Comparison of ENCODE assay signal across 8 cellular contexts in genomic region chr11:720642-721346, GRCh38. TPM values are rescaled to one million over a fixed set of nuclear protein-coding genes. Genes with fewer than 3 reads are reported as not detected.
DNase-seq lines count a peak whose midpoint lies in the region; ATAC-seq, FAIRE-seq and TF ChIP-seq lines count a peak whose summit lies in the region.

No MANE protein-coding gene starts in this region.

- H3K9ac ChIP-seq in OCI-LY3 (ENCODE audit: low read length) (no peak overlapping the region), K562 (ENCODE audit: insufficient read depth in 1 of 2, low read depth in 2 of 2, low read length in 2 of 2) (peak overlapping the region in 1 of 2 experiments; percentile 76; a peak in 2 of 4 replicates)

- H3K79me2 ChIP-seq in OCI-LY3 (ENCODE audit: low read length) (no peaks in the 10 kb centered on the region), K562 (ENCODE audit: control insufficient read depth, insufficient read depth, low read length) (no peaks in the 10 kb centered on the region)

- 9% methylated on average over 16 of the region's 63 CpGs for WGBS in K562 (ENCODE audit: insufficient coverage, low coverage, missing lambda C conversion rate)
- 4 to 20% (median 18%) methylated on average over 45 to 63 of the region's 63 CpGs for WGBS in ovary, 3 donors

- TF ChIP-seq CTCF in GM13977 (IDR thresholded peaks at IDR 0.05; ENCODE audit: extremely low read depth, insufficient read depth, missing control alignments) (no peak), OCI-LY3 (IDR thresholded peaks at IDR 0.05; ENCODE audit: low read depth, low read length) (no peak), K562 (IDR thresholded peaks at IDR 0.05 in 2 of 3, conservative IDR thresholded peaks at IDR 0.05 in 1 of 3; ENCODE audit: insufficient read depth in 2 of 3, low read depth in 1 of 3, low read length in 3 of 3) (no peak), ovary (IDR thresholded peaks at IDR 0.05) (no peak)

- H3K4me3 ChIP-seq in OCI-LY3 (ENCODE audit: low read length) (peak overlapping the region; percentile 80), K562 (0 out of 2 replicates have a peak overlapping the region, but pooled peaks have one; percentile 13), ovary (no peak overlapping the region)

- intact Hi-C loops in K562 (cut with micrococcal nuclease) (no loop called here), ovary (cut with DNase I) (loop anchor here in 2 of 4 donors (5.0 kb wide), 2 partner anchors 163 to 168 kb away; no protein-coding TSS in a partner anchor)

- H3K9me1 ChIP-seq in K562 (ENCODE audit: control insufficient read depth, insufficient read depth, low read length): no peaks in the 10 kb centered on the region

- TF ChIP-seq EP300 in K562 (IDR thresholded peaks at IDR 0.05; ENCODE audit: low read length): no peak
- TF ChIP-seq EP300 in ovary (IDR thresholded peaks at IDR 0.05): no peak

- H3K9me3 ChIP-seq in OCI-LY3 (ENCODE audit: insufficient read depth, low read length): no peaks in the 10 kb centered on the region
- no peaks in the 10 kb centered on the region for H3K9me3 ChIP-seq in K562 (replicated peaks; ENCODE audit: control insufficient read depth, insufficient read depth, low read depth, low read length)
- no peaks in the 10 kb centered on the region for H3K9me3 ChIP-seq in ovary

- peaks cover 23% of the 10 kb centered on the region for H3K27me3 ChIP-seq in OCI-LY3 (ENCODE audit: low read depth, low read length)
- H3K27me3 ChIP-seq in K562 (ENCODE audit: control insufficient read depth in 2 of 2, insufficient read depth in 2 of 2, low read length in 2 of 2): no peaks in the 10 kb centered on the region; a peak in 1 of 5 replicates
- no peaks in the 10 kb centered on the region for H3K27me3 ChIP-seq in ovary

- no peaks in the 10 kb centered on the region for H3K36me3 ChIP-seq in OCI-LY3 (replicated peaks; ENCODE audit: low read depth, low read length)
- H3K36me3 ChIP-seq in K562 (ENCODE audit: control insufficient read depth, insufficient read depth, low read length): no peaks in the 10 kb centered on the region
- no peaks in the 10 kb centered on the region for H3K36me3 ChIP-seq in ovary

- H4K20me1 ChIP-seq in OCI-LY3 (ENCODE audit: insufficient read depth, low read length) (no peaks in the 10 kb centered on the region), K562 (replicated peaks; ENCODE audit: control insufficient read depth, insufficient read depth, low read length) (no peaks in the 10 kb centered on the region; the same call in 1 of the 2 replicates)

- H3K27ac ChIP-seq in OCI-LY3 (ENCODE audit: low read length) (no peak overlapping the region), K562 (ENCODE audit: extremely low read depth, low read depth, low read length) (no peak overlapping the region), ovary (no peak overlapping the region)

- TF ChIP-seq RAD21 in K562 (CRISPR knock-in tag; conservative IDR thresholded peaks at IDR 0.05 in 1 of 2, IDR thresholded peaks at IDR 0.05 in 1 of 2): no peak

- H2AFZ ChIP-seq in OCI-LY3 (ENCODE audit: low read depth, low read length) (no peak overlapping the region), K562 (ENCODE audit: low read depth, low read length) (0 out of 2 replicates have a peak overlapping the region, but pooled peaks have one; percentile 14)

- H3K4me2 ChIP-seq in OCI-LY3 (ENCODE audit: low read length) (peak overlapping the region; percentile 73), K562 (ENCODE audit: insufficient read depth, low read length) (no peak overlapping the region)

- DNase-seq in GM13977 (ENCODE audit: low spot score) (peak; percentile 92), K562 (ENCODE audit: extremely low read depth in 1 of 4, low spot score in 3 of 4) (peak; percentile 63 to 83 (median 72)), ovary (peak in 4 of 5 donors; percentile 54 to 65 (median 60)), NOMO-1 (lab: John Stamatoyannopoulos, UW; ENCODE audit: unreplicated experiment in 2 of 2) (no peak)

- BruUV-seq in K562 (replicated peaks; lab: Mats Ljungman, UMichigan): no TSS peak

- ATAC-seq in K562: peak; percentile 79
- no peak for ATAC-seq in GM18909 (IDR thresholded peaks at IDR 0.05; ENCODE audit: poor library complexity, unreplicated experiment)
- ATAC-seq in GM21390 (IDR thresholded peaks at IDR 0.05; ENCODE audit: unreplicated experiment): no peak
- no peak for ATAC-seq in HG02938 (IDR thresholded peaks at IDR 0.05; ENCODE audit: unreplicated experiment)

- CTCF ChIA-PET in K562 (lab: Yijun Ruan, JAX; ENCODE audit: low intra/inter-chr PET ratio): no interaction called here

- H3K4me1 ChIP-seq in OCI-LY3 (ENCODE audit: low read length) (peaks cover 31% of the 10 kb centered on the region), K562 (replicated peaks in 1 of 2; ENCODE audit: control insufficient read depth in 2 of 2, insufficient read depth in 2 of 2, low read length in 2 of 2) (peaks cover 8 to 60% of the 10 kb centered on the region in 2 experiments), ovary (ENCODE audit: insufficient read depth) (peaks cover 6% of the 10 kb centered on the region)

- POLR2A ChIA-PET in K562 (lab: Yijun Ruan, JAX): interaction anchor here (0.6 to 1.0 kb wide), 3 partner anchors 9 to 56 kb away, joined by 3 to 6 read pairs (median 3); partner anchors contain the start of gene TMEM80

- TF ChIP-seq POLR2A in K562 (conservative IDR thresholded peaks at IDR 0.05) (no peak), ovary (IDR thresholded peaks at IDR 0.05) (no peak)

- in situ Hi-C loops in GM13977 (cut with MboI; ENCODE audit: low pct_unique_long_range_greater_than_20kb, low sequenced_read_pairs, unreplicated experiment) (no loop called here), K562 (cut with MboI) (no loop called here)

- no peak for FAIRE-seq in K562 (lab: Jason Lieb, UNC)

RNA-seq across cellular contexts. Expression of gene EPS8L2, which starts 14.8 kb away (rescaled TPM):
- total RNA-seq in K562 (2011; cell fraction: chromatin; rRNA removed; ENCODE audit: low replicate concordance): 22.1 and 75.1 TPM in 2 replicates
- total RNA-seq in K562 (2011; cell fraction: nucleolus; rRNA removed): 35.8 and 51.2 TPM in 2 replicates
- 21.0 and 26.5 TPM in 2 replicates for total RNA-seq in K562 (2011; cell fraction: nucleoplasm; rRNA removed)
- total RNA-seq in K562 (2014; rRNA removed): 13.1 and 17.0 TPM in 2 replicates
- total RNA-seq in K562 (2014; rRNA removed; fragmentation: Illumina TruSeq; extraction: Trizol): 2.5 and 3.7 TPM in 2 replicates
- total RNA-seq in K562 (2015; rRNA removed; fragmentation: Illumina TruSeq; extraction: Trizol): 3.1 and 3.8 TPM in 2 replicates
- total RNA-seq in K562 (2021): 8.6 and 10.4 TPM in 2 replicates
- 12.2 and 19.8 TPM in 2 replicates for polyA plus RNA-seq in K562 (2011; rRNA removed)
- polyA plus RNA-seq in K562 (2011; cell fraction: cytosol; rRNA removed): 11.7 and 16.0 TPM in 2 replicates
- 98.5 and 118 TPM in 2 replicates for polyA plus RNA-seq in K562 (2011; cell fraction: nucleus; rRNA removed)
- 9.6 and 10.7 TPM in 2 replicates for polyA plus RNA-seq in K562 (2012)
- polyA plus RNA-seq in K562 (2014; fragmentation: Illumina TruSeq; extraction: Trizol): 3.3 and 5.9 TPM in 2 replicates
- polyA plus RNA-seq in K562 (2014; fragmentation: Nextera tagmentation; extraction: Ambion mirVana): 1 to 10 TPM in 1 of 2 experiments, under 1 TPM in 1; 0.75 to 1.2 TPM
- 10.4 and 16.3 TPM in 2 replicates for polyA plus RNA-seq in K562 (2014; rRNA removed)
- 3.1 and 5.6 TPM in 2 replicates for polyA minus RNA-seq in K562 (2011; rRNA and poly(A)+ RNA removed)
- polyA minus RNA-seq in K562 (2011; cell fraction: cytosol; rRNA and poly(A)+ RNA removed): 10.0 and 10.5 TPM in 2 replicates
- polyA minus RNA-seq in K562 (2011; cell fraction: nucleus; rRNA and poly(A)+ RNA removed): 7.7 and 12.1 TPM in 2 replicates
- total RNA-seq in ovary: 10 to 100 TPM; 20.6 to 57.9 (median 34.2) TPM
- polyA plus RNA-seq in ovary: 10 to 100 TPM in 1 of 2 donors, 1 to 10 TPM in 1; 5.9 to 17.4 TPM

RNA-seq across cellular contexts. Expression of gene TMEM80, which starts 25.2 kb away (rescaled TPM):
- 42.2 and 91.7 TPM in 2 replicates for total RNA-seq in K562 (2011; cell fraction: chromatin; rRNA removed; ENCODE audit: low replicate concordance)
- 45.0 and 58.9 TPM in 2 replicates for total RNA-seq in K562 (2011; cell fraction: nucleolus; rRNA removed)
- 50.4 and 62.3 TPM in 2 replicates for total RNA-seq in K562 (2011; cell fraction: nucleoplasm; rRNA removed)
- total RNA-seq in K562 (2014; rRNA removed): 16.9 and 18.4 TPM in 2 replicates
- total RNA-seq in K562 (2014; rRNA removed; fragmentation: Illumina TruSeq; extraction: Trizol): 9.4 and 11.0 TPM in 2 replicates
- 7.8 and 8.8 TPM in 2 replicates for total RNA-seq in K562 (2015; rRNA removed; fragmentation: Illumina TruSeq; extraction: Trizol)
- total RNA-seq in K562 (2021): 14.2 and 14.6 TPM in 2 replicates
- polyA plus RNA-seq in K562 (2011; rRNA removed): 26.3 and 30.1 TPM in 2 replicates
- 30.7 and 33.7 TPM in 2 replicates for polyA plus RNA-seq in K562 (2011; cell fraction: cytosol; rRNA removed)
- polyA plus RNA-seq in K562 (2011; cell fraction: nucleus; rRNA removed): 51.3 and 73.6 TPM in 2 replicates
- 22.7 and 27.4 TPM in 2 replicates for polyA plus RNA-seq in K562 (2012)
- polyA plus RNA-seq in K562 (2014; fragmentation: Illumina TruSeq; extraction: Trizol): 12.4 and 14.1 TPM in 2 replicates
- 1 to 10 TPM; 5.1 to 6.3 TPM for polyA plus RNA-seq in K562 (2014; fragmentation: Nextera tagmentation; extraction: Ambion mirVana)
- 25.1 and 38.3 TPM in 2 replicates for polyA plus RNA-seq in K562 (2014; rRNA removed)
- 5.0 and 6.4 TPM in 2 replicates for polyA minus RNA-seq in K562 (2011; rRNA and poly(A)+ RNA removed)
- 4.3 and 4.9 TPM in 2 replicates for polyA minus RNA-seq in K562 (2011; cell fraction: cytosol; rRNA and poly(A)+ RNA removed)
- 9.6 and 11.2 TPM in 2 replicates for polyA minus RNA-seq in K562 (2011; cell fraction: nucleus; rRNA and poly(A)+ RNA removed)
- total RNA-seq in ovary: 10 to 100 TPM; 15.4 to 38.0 (median 30.5) TPM
- 10 to 100 TPM; 28.9 to 37.6 TPM for polyA plus RNA-seq in ovary

RNA-seq across cellular contexts. Expression of gene DEAF1, which starts 25.8 kb away (rescaled TPM):
- total RNA-seq in K562 (2011; cell fraction: chromatin; rRNA removed; ENCODE audit: low replicate concordance): 68.2 and 200 TPM in 2 replicates
- 95.7 and 111 TPM in 2 replicates for total RNA-seq in K562 (2011; cell fraction: nucleolus; rRNA removed)
- total RNA-seq in K562 (2011; cell fraction: nucleoplasm; rRNA removed): 50.3 and 71.3 TPM in 2 replicates
- total RNA-seq in K562 (2014; rRNA removed) (46.9 and 58.7 TPM in 2 replicates), K562 (2014; rRNA removed; fragmentation: Illumina TruSeq; extraction: Trizol) (13.3 and 20.4 TPM in 2 replicates), K562 (2015; rRNA removed; fragmentation: Illumina TruSeq; extraction: Trizol) (26.8 and 27.3 TPM in 2 replicates), K562 (2021) (64.2 and 69.1 TPM in 2 replicates), ovary (10 to 100 TPM; 15.5 to 43.4 (median 34.1) TPM)
- polyA plus RNA-seq in K562 (2011; rRNA removed) (27.5 and 39.1 TPM in 2 replicates), K562 (2014; fragmentation: Illumina TruSeq; extraction: Trizol) (26.3 and 33.7 TPM in 2 replicates), K562 (2014; fragmentation: Nextera tagmentation; extraction: Ambion mirVana) (1 to 10 TPM; 2.0 to 3.6 TPM), K562 (2014; rRNA removed) (52.7 and 62.6 TPM in 2 replicates), ovary (10 to 100 TPM; 10.2 to 23.9 TPM)
- polyA plus RNA-seq in K562 (2011; cell fraction: cytosol; rRNA removed): 45.8 and 77.2 TPM in 2 replicates
- polyA plus RNA-seq in K562 (2011; cell fraction: nucleus; rRNA removed): 28.4 and 56.6 TPM in 2 replicates
- 33.6 and 47.2 TPM in 2 replicates for polyA plus RNA-seq in K562 (2012)
- 16.7 and 25.1 TPM in 2 replicates for polyA minus RNA-seq in K562 (2011; rRNA and poly(A)+ RNA removed)
- 39.4 and 45.8 TPM in 2 replicates for polyA minus RNA-seq in K562 (2011; cell fraction: cytosol; rRNA and poly(A)+ RNA removed)
- polyA minus RNA-seq in K562 (2011; cell fraction: nucleus; rRNA and poly(A)+ RNA removed): 22.2 and 28.8 TPM in 2 replicates

RNA-seq across cellular contexts. Expression of gene TALDO1, which starts 26.5 kb away (rescaled TPM):
- total RNA-seq in K562 (2011; cell fraction: chromatin; rRNA removed; ENCODE audit: low replicate concordance): 172 and 310 TPM in 2 replicates
- total RNA-seq in K562 (2011; cell fraction: nucleolus; rRNA removed): 171 and 194 TPM in 2 replicates
- 200 and 202 TPM in 2 replicates for total RNA-seq in K562 (2011; cell fraction: nucleoplasm; rRNA removed)
- total RNA-seq in K562 (2014; rRNA removed) (507 and 536 TPM in 2 replicates), K562 (2014; rRNA removed; fragmentation: Illumina TruSeq; extraction: Trizol) (228 and 260 TPM in 2 replicates), K562 (2015; rRNA removed; fragmentation: Illumina TruSeq; extraction: Trizol) (413 and 441 TPM in 2 replicates), K562 (2021) (541 and 595 TPM in 2 replicates), ovary (100 to 1,000 TPM in 6 of 7 donors, 10 to 100 TPM in 1; 75.0 to 134 (median 117) TPM)
- polyA plus RNA-seq in K562 (2011; rRNA removed) (416 and 427 TPM in 2 replicates), K562 (2014; fragmentation: Illumina TruSeq; extraction: Trizol) (400 and 436 TPM in 2 replicates), K562 (2014; fragmentation: Nextera tagmentation; extraction: Ambion mirVana) (100 to 1,000 TPM; 328 to 492 TPM), K562 (2014; rRNA removed) (520 and 521 TPM in 2 replicates), ovary (100 to 1,000 TPM in 1 of 2 donors, 10 to 100 TPM in 1; 76.8 to 103 TPM)
- polyA plus RNA-seq in K562 (2011; cell fraction: cytosol; rRNA removed): 459 and 498 TPM in 2 replicates
- polyA plus RNA-seq in K562 (2011; cell fraction: nucleus; rRNA removed): 247 and 274 TPM in 2 replicates
- polyA plus RNA-seq in K562 (2012): 413 and 492 TPM in 2 replicates
- polyA minus RNA-seq in K562 (2011; rRNA and poly(A)+ RNA removed): 150 and 162 TPM in 2 replicates
- polyA minus RNA-seq in K562 (2011; cell fraction: cytosol; rRNA and poly(A)+ RNA removed): 252 and 295 TPM in 2 replicates
- 42.5 and 74.1 TPM in 2 replicates for polyA minus RNA-seq in K562 (2011; cell fraction: nucleus; rRNA and poly(A)+ RNA removed)

RNA-seq across cellular contexts. Expression of gene GATD1, which starts 56.5 kb away (rescaled TPM):
- 140 and 450 TPM in 2 replicates for total RNA-seq in K562 (2011; cell fraction: chromatin; rRNA removed; ENCODE audit: low replicate concordance)
- 336 and 342 TPM in 2 replicates for total RNA-seq in K562 (2011; cell fraction: nucleolus; rRNA removed)
- total RNA-seq in K562 (2011; cell fraction: nucleoplasm; rRNA removed): 156 and 178 TPM in 2 replicates
- total RNA-seq in K562 (2014; rRNA removed): 50.8 and 50.9 TPM in 2 replicates
- total RNA-seq in K562 (2014; rRNA removed; fragmentation: Illumina TruSeq; extraction: Trizol): 13.5 and 17.1 TPM in 2 replicates
- 45.4 and 49.5 TPM in 2 replicates for total RNA-seq in K562 (2015; rRNA removed; fragmentation: Illumina TruSeq; extraction: Trizol)
- total RNA-seq in K562 (2021): 105 and 118 TPM in 2 replicates
- polyA plus RNA-seq in K562 (2011; rRNA removed): 35.8 and 58.6 TPM in 2 replicates
- polyA plus RNA-seq in K562 (2011; cell fraction: cytosol; rRNA removed): 47.9 and 104 TPM in 2 replicates
- polyA plus RNA-seq in K562 (2011; cell fraction: nucleus; rRNA removed): 263 and 504 TPM in 2 replicates
- 53.2 and 84.6 TPM in 2 replicates for polyA plus RNA-seq in K562 (2012)
- 36.9 and 78.5 TPM in 2 replicates for polyA plus RNA-seq in K562 (2014; fragmentation: Illumina TruSeq; extraction: Trizol)
- polyA plus RNA-seq in K562 (2014; fragmentation: Nextera tagmentation; extraction: Ambion mirVana): 1 to 10 TPM; 2.8 to 3.3 TPM
- 144 TPM in 2 replicates for polyA plus RNA-seq in K562 (2014; rRNA removed)
- polyA minus RNA-seq in K562 (2011; rRNA and poly(A)+ RNA removed): 6.8 and 13.8 TPM in 2 replicates
- polyA minus RNA-seq in K562 (2011; cell fraction: cytosol; rRNA and poly(A)+ RNA removed): 29.3 and 39.0 TPM in 2 replicates
- polyA minus RNA-seq in K562 (2011; cell fraction: nucleus; rRNA and poly(A)+ RNA removed): 57.2 and 63.4 TPM in 2 replicates
- 10 to 100 TPM; 14.7 to 79.8 (median 59.9) TPM for total RNA-seq in ovary
- polyA plus RNA-seq in ovary: 10 to 100 TPM in 1 of 2 donors, 1 to 10 TPM in 1; 9.4 to 52.1 TPM

Comparison
In these comparisons a context has a peak if more than half of its experiments do, and no peak if none do; other contexts are left out.
1. DNase-seq: peak in GM13977 (single experiment), K562 (4 of 4) and ovary (4 of 5); none in NOMO-1 (0 of 2).